Comparison of ENCODE assay signal across 24 cellular contexts in the genomic region with DNA sequence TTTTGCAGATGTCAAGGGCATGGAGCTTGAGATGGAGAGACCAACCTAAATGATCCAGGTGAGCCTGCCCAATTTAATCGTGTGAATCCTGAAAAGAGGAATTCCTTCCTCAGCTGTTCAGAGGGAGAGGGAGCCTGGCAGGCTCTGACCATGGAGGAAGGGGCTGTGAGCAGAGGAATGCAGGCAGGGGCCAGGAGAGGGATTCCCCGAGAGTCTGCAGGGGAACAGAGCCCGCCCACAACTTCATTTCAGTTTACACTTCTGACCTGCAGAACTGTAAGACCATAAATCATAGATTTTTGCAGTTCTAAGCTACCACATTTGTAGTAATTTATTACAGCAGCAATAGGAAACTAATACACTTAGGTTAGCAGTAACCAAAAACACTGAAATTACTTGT.
DNase-seq lines count a peak whose midpoint lies in the region; ATAC-seq, FAIRE-seq and TF ChIP-seq lines count a peak whose summit lies in the region.
"Had no signal": no experiment of that assay in that cellular context is flagged by ENCODE, and none has a peak within 500 bp of the region (broad histone marks: within the 10 kb centered on the region; RNA-seq: fewer than 3 reads in every experiment).

No MANE protein-coding gene starts in this region.

- H3K4me3 ChIP-seq in H7 (ENCODE audit: insufficient read depth, low read depth, low read length) (no peak overlapping the region), neural progenitor cell (no peak overlapping the region)
- H3K4me3 ChIP-seq in CD4-positive, alpha-beta memory T cell (ENCODE audit: low read length in 2 of 2) = no peak overlapping the region
- H3K4me3 ChIP-seq: MG63, Peyer's patch had no signal

- peaks cover 5% of the 10 kb centered on the region for H3K9me3 Mint-ChIP-seq in neural progenitor cell
- peaks cover 0 to 3% (median 0%) of the 10 kb centered on the region in 8 donors for H3K9me3 Mint-ChIP-seq in CD4-positive, alpha-beta memory T cell

- H3F3A ChIP-seq in neural progenitor cell (ENCODE audit: low read depth) = no peaks in the 10 kb centered on the region

- no peaks in the 10 kb centered on the region for H3K79me2 ChIP-seq in neural progenitor cell (ENCODE audit: low read depth)

- peaks cover 25% of the 10 kb centered on the region for H3K27me3 Mint-ChIP-seq in neural progenitor cell (ENCODE audit: insufficient read depth, low read depth)
- peaks cover 34 to 41% of the 10 kb centered on the region in 2 donors for H3K27me3 Mint-ChIP-seq in CD4-positive, alpha-beta memory T cell

- H3K9me3 ChIP-seq in neural progenitor cell (ENCODE audit: low read depth) = no peaks in the 10 kb centered on the region
- H3K9me3 ChIP-seq in CD4-positive, alpha-beta memory T cell (ENCODE audit: control insufficient read depth in 1 of 2, low read length in 2 of 2) = no peaks in the 10 kb centered on the region
- H3K9me3 ChIP-seq: MG63, Peyer's patch had no signal

- H3K36me3 ChIP-seq in H7 (replicated peaks; ENCODE audit: control insufficient read depth, insufficient read depth, low read length) (no peaks in the 10 kb centered on the region), neural progenitor cell (no peaks in the 10 kb centered on the region)
- no peaks in the 10 kb centered on the region for H3K36me3 ChIP-seq in CD4-positive, alpha-beta memory T cell (ENCODE audit: insufficient read depth, low read length)
- H3K36me3 ChIP-seq: MG63, Peyer's patch had no signal

- peak; percentile 57 for DNase-seq in H7
- DNase-seq in astrocyte of the hippocampus (ENCODE audit: low read depth, low spot score) = peak; percentile 32
- DNase-seq in iris pigment epithelial cell (ENCODE audit: low read depth) = peak; percentile 18
- peak; percentile 36 for DNase-seq in neural progenitor cell (ENCODE audit: low spot score)
- DNase-seq in GM12891 (ENCODE audit: insufficient read length, low spot score) = no peak
- no peak for DNase-seq in activated CD8-positive, alpha-beta memory T cell treated with anti-CD3 and anti-CD28 coated beads, Interleukin-2, amount 50 U/mL, for 48 hours
- no peak for DNase-seq in CD4-positive, alpha-beta memory T cell
- DNase-seq: AML-193; DMS79; GOT3; HFFc6; Karpas-422; MG63; NCI-H1092 treated with DMSO at 0.1 percent for 48 hours; NCI-H146; NCI-H2081 treated with DMSO at 0.1 percent for 48 hours; NCI-H748 treated with DMSO at 0.1 percent for 48 hours; NK-92 treated with Interleukin-12 subunit alpha and Interleukin-12 subunit beta, amount 100 ng/mL, for 24 hours; Peyer's patch had no signal

- H4K20me1 ChIP-seq in neural progenitor cell (ENCODE audit: low read depth) = peaks cover 3% of the 10 kb centered on the region

- H3K4me3 Mint-ChIP-seq in neural progenitor cell = no peak overlapping the region
- H3K4me3 Mint-ChIP-seq in CD4-positive, alpha-beta memory T cell = no peak overlapping the region
- H3K4me3 Mint-ChIP-seq: HFFc6 had no signal

- H3K4me1 Mint-ChIP-seq in neural progenitor cell = peaks cover 50% of the 10 kb centered on the region
- H3K4me1 Mint-ChIP-seq in CD4-positive, alpha-beta memory T cell = peaks cover 0 to 6% (median 3%) of the 10 kb centered on the region in 4 donors

- H3K4me1 ChIP-seq in neural progenitor cell = peaks cover 29% of the 10 kb centered on the region
- H3K4me1 ChIP-seq in CD4-positive, alpha-beta memory T cell (ENCODE audit: insufficient read depth, low read length) = no peaks in the 10 kb centered on the region

- H3K36me3 Mint-ChIP-seq in neural progenitor cell = no peaks in the 10 kb centered on the region
- H3K36me3 Mint-ChIP-seq in CD4-positive, alpha-beta memory T cell = no peaks in the 10 kb centered on the region

- no peak overlapping the region for H2AFZ ChIP-seq in neural progenitor cell (replicated peaks)

- POLR2A ChIA-PET in CD4-positive, alpha-beta memory T cell (lab: Charles Lee; ENCODE audit: partially characterized antibody) = no interaction called here

- H3K27ac ChIP-seq in neural progenitor cell = no peak overlapping the region
- H3K27ac ChIP-seq in CD4-positive, alpha-beta memory T cell (ENCODE audit: low read depth, low read length) = no peak overlapping the region
- H3K27ac ChIP-seq: C4-2B, HL-60, Peyer's patch had no signal

- ATAC-seq in HG03139 (IDR thresholded peaks at IDR 0.05; ENCODE audit: unreplicated experiment) = no peak
- ATAC-seq: Right ventricle myocardium inferior had no signal

- H3K9ac ChIP-seq in neural progenitor cell = no peak overlapping the region

- FAIRE-seq in GM12891 (lab: Jason Lieb, UNC) = no peak
- FAIRE-seq: G401.6 had no signal

- H3K27ac Mint-ChIP-seq in neural progenitor cell = peak overlapping the region; percentile 90
- H3K27ac Mint-ChIP-seq in CD4-positive, alpha-beta memory T cell = no peak overlapping the region
- H3K27ac Mint-ChIP-seq: HFFc6 had no signal

- intact Hi-C loops in CD4-positive, alpha-beta memory T cell (cut with micrococcal nuclease) = no loop called here

- CTCF ChIA-PET in CD4-positive, alpha-beta memory T cell (lab: Charles Lee; ENCODE audit: partially characterized antibody) = no interaction called here

- H3K4me2 ChIP-seq in neural progenitor cell = peak overlapping the region; percentile 8

- no peak for TF ChIP-seq CTCF in neural progenitor cell (IDR thresholded peaks at IDR 0.05)

- H3K27me3 ChIP-seq in H7 (ENCODE audit: control insufficient read depth, insufficient read depth, low read length) (peaks cover 44% of the 10 kb centered on the region), neural progenitor cell (peaks cover 50% of the 10 kb centered on the region)
- H3K27me3 ChIP-seq in CD4-positive, alpha-beta memory T cell (ENCODE audit: insufficient read depth, low read length) = peaks cover 8% of the 10 kb centered on the region

- TF ChIP-seq POLR2A in GM12891 (IDR thresholded peaks at IDR 0.05; ENCODE audit: low read depth, low read length) = no peak

TF ChIP-seq in GM12891, 5 proteins besides CTCF, POLR2A, EP300 and RAD21:
- TF ChIP-seq SPI1 (IDR thresholded peaks at IDR 0.05; ENCODE audit: low read depth, low read length) (no peak), TAF1 (IDR thresholded peaks at IDR 0.05; ENCODE audit: low read depth, low read length) (no peak), POLR2AphosphoS5 (IDR thresholded peaks at IDR 0.05; ENCODE audit: low read depth, low read length) (no peak), POU2F2 (IDR thresholded peaks at IDR 0.05; ENCODE audit: low read depth, low read length) (no peak), PAX5 (IDR thresholded peaks at IDR 0.05; ENCODE audit: insufficient read depth, low read length, severe bottlenecking) (no peak)

Comparison
In these comparisons a context has a peak if more than half of its experiments do, and no peak if none do; other contexts are left out.
1. DNase-seq: peak in H7 (single experiment), astrocyte of the hippocampus (single experiment), iris pigment epithelial cell (single experiment) and neural progenitor cell (single experiment); none in GM12891 (single experiment), activated CD8-positive, alpha-beta memory T cell treated with anti-CD3 and anti-CD28 coated beads, Interleukin-2, amount 50 U/mL, for 48 hours (single experiment) and CD4-positive, alpha-beta memory T cell (0 of 5).